10 cellular contexts compared by ENCODE assay signal in genomic region chr18:47461977-47462376, GRCh38.
"Had no signal": no experiment of that assay in that cellular context is flagged by ENCODE, and none has a peak within 500 bp of the region (broad histone marks: within the 10 kb centered on the region; RNA-seq: fewer than 3 reads in every experiment).

No MANE protein-coding gene starts in this region.

- H3K4me2 ChIP-seq: GM23338 had no signal

- DNase-seq: GM23248, GOT3, H7, H9, HCEC 1CT, HFFc6 had no signal

- H2AFZ ChIP-seq: GM23248, GM23338 had no signal

- H3K27ac ChIP-seq: GM23248 had no signal

- FAIRE-seq: H54 had no signal

- ATAC-seq: GM23338, HCT116 had no signal

- H3K36me3 ChIP-seq: HAP-1 had no signal

- H3K4me3 ChIP-seq: GM23248, GM23338, HAP-1 had no signal

- H3K4me1 ChIP-seq: HAP-1 had no signal

- H3K9me3 ChIP-seq: HAP-1 had no signal

- H3K9ac ChIP-seq: GM23248 had no signal
